In genomic region chr21:34602061-34602460, GRCh38 we compare ENCODE assay signal across 21 cellular contexts.
DNase-seq lines count a peak whose midpoint lies in the region; ATAC-seq and TF ChIP-seq lines count a peak whose summit lies in the region.
"Had no signal": no experiment of that assay in that cellular context is flagged by ENCODE, and none has a peak within 500 bp of the region (broad histone marks: within the 10 kb centered on the region; RNA-seq: fewer than 3 reads in every experiment).

No MANE protein-coding gene starts in this region.

- no peak for TF ChIP-seq CTCF in VCaP (conservative IDR thresholded peaks at IDR 0.05)

- ATAC-seq in GM18870 (IDR thresholded peaks at IDR 0.05; ENCODE audit: unreplicated experiment) (no peak), HG02642 (IDR thresholded peaks at IDR 0.05; ENCODE audit: poor library complexity, unreplicated experiment) (no peak), HG02852 (IDR thresholded peaks at IDR 0.05; ENCODE audit: unreplicated experiment) (no peak)

- H3K27ac ChIP-seq in VCaP = peak overlapping the region; percentile 35
- H3K27ac ChIP-seq: 22Rv1, HL-60, SK-N-MC had no signal

- DNase-seq in NCI-H1417 (lab: John Stamatoyannopoulos, UW) = peak; percentile 51 to 69 (median 64)
- DNase-seq in NCI-H1417 treated with DMSO at 0.1 percent for 48 hours (lab: John Stamatoyannopoulos, UW) = no peak
- DNase-seq in Ammon's horn (ENCODE audit: low spot score) = peak; percentile 57
- peak; percentile 41 for DNase-seq in islet precursor cell
- DNase-seq: AML-193, DND-41, H7, HFFc6, IMR-90, NCI-H1436 treated with DMSO at 0.1 percent for 48 hours, NCI-H2081, NCI-H226, NCI-H526, Right ventricle myocardium superior had no signal
